ENCODE assay signal across 8 cellular contexts in the genomic region with DNA sequence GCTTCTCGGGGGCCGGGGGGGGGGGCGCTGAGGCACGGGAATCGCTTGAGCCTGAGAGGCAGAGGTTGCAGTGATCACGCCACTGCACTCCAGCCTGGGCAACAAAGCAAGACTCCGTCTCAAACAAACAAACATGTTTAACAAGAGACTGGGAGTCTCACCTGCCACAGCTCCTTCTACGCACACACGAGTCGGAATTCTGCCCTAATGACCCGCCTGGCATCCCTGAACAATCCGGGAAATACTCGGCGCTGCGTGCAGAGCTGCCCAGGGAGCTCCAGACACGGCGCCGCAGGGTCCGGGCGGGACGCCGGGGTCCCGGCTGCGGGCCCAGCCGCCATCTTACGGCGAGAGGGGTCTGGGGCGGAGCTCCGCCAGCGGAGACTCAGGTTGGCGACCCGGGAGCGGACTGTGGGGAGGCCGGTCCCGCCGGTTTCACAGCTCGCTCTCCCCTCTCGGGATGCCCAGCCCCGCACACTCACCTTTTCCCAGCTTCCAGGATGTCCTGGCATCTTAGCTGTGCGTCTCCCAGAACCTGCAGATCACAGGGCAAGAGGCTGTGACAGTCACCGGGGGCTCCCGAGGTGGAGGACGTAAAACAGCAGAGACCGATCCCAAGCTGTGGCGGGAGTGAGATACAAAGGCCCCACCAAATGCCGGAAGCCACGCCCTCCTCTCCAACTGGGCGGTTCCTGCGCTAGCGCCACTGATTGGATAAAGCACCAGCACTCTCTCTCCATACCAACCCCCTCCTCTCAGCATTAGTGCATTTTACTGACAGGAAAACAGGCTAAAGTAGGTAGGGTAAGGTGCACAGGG. TPM values are rescaled to one million over a fixed set of nuclear protein-coding genes. Genes with fewer than 3 reads are reported as not detected.
DNase-seq lines count a peak whose midpoint lies in the region; ATAC-seq and TF ChIP-seq lines count a peak whose summit lies in the region.

No MANE protein-coding gene starts in this region.

- H3K4me1 ChIP-seq in BE2C: no peaks in the 10 kb centered on the region

- peak; percentile 98 for ATAC-seq in HG03469 (IDR thresholded peaks at IDR 0.05; ENCODE audit: unreplicated experiment)

- H3K4me3 ChIP-seq in BE2C (ENCODE audit: low read depth, low read length): peak overlapping the region; percentile 92

- DNase-seq in BE2C: peak; percentile 93
- peak; percentile 64 for DNase-seq in GM19240 (ENCODE audit: insufficient read length, low spot score)
- peak; percentile 88 for DNase-seq in NCI-H774 (lab: John Stamatoyannopoulos, UW)
- DNase-seq in activated CD8-positive, alpha-beta memory T cell treated with anti-CD3 and anti-CD28 coated beads for 1 hour (ENCODE audit: extremely low read depth in 1 of 2, low read depth in 1 of 2): peak; percentile 88
- DNase-seq in effector CD8-positive, alpha-beta T cell (lab: John Stamatoyannopoulos, UW): peak; percentile 88
- peak; percentile 84 to 94 for DNase-seq in lung microvascular endothelial cell (ENCODE audit: low read depth in 2 of 2)
- DNase-seq in stimulated activated CD4-positive, alpha-beta T cell treated with anti-CD3 and anti-CD28 coated beads, TNF-alpha, amount 100 ng/mL, for 48 hours (ENCODE audit: low read depth in 3 of 3): peak; percentile 82 to 90 (median 83)

- TF ChIP-seq CTCF in BE2C (IDR thresholded peaks at IDR 0.05; ENCODE audit: low read depth, low read length): no peak

- no peaks in the 10 kb centered on the region for H3K9me3 ChIP-seq in BE2C

- H3K27me3 ChIP-seq in BE2C: no peaks in the 10 kb centered on the region

- peaks cover 19% of the 10 kb centered on the region for H3K36me3 ChIP-seq in BE2C

RNA-seq across cellular contexts. Expression of a gene that starts 23.6 kb away (rescaled TPM):
- 0.48 TPM for polyA plus RNA-seq in BE2C (2012; ENCODE audit: insufficient read depth, insufficient read length, low read depth)
- 3.3 and 4.4 TPM in 2 replicates for total RNA-seq in lung microvascular endothelial cell

Comparison
In these comparisons a context has a peak if more than half of its experiments do, and no peak if none do; other contexts are left out.
1. Peak in every context shown above with its lines: DNase-seq, ATAC-seq and H3K4me3 ChIP-seq.